8 cellular contexts compared by ENCODE assay signal in genomic region chr16:1823821-1824220, GRCh38. TPM values are rescaled to one million over a fixed set of nuclear protein-coding genes. Genes with fewer than 3 reads are reported as not detected.
A peak's percentile ranks its signal among the peaks of the same experiment; 100 is the strongest.
DNase-seq lines count a peak whose midpoint lies in the region; ATAC-seq and TF ChIP-seq lines count a peak whose summit lies in the region.

No MANE protein-coding gene starts in this region.

- no peak for TF ChIP-seq EP300 in ovary (IDR thresholded peaks at IDR 0.05)

- no peaks in the 10 kb centered on the region for H3K9me3 Mint-ChIP-seq in activated naive CD4-positive, alpha-beta T cell treated with anti-CD3 and anti-CD28 coated beads for 36 hours
- H3K9me3 Mint-ChIP-seq in progenitor cell of endocrine pancreas (ENCODE audit: low read depth) = no peaks in the 10 kb centered on the region

- H3K4me1 ChIP-seq in ovary (ENCODE audit: insufficient read depth) = peaks cover 5% of the 10 kb centered on the region

- TF ChIP-seq CTCF in progenitor cell of endocrine pancreas (IDR thresholded peaks at IDR 0.05; ENCODE audit: unreplicated experiment) (peak; percentile 32), ovary (IDR thresholded peaks at IDR 0.05) (no peak)

- H3K4me1 Mint-ChIP-seq in activated naive CD4-positive, alpha-beta T cell treated with anti-CD3 and anti-CD28 coated beads for 36 hours (ENCODE audit: low read depth) = peaks cover 32% of the 10 kb centered on the region
- peaks cover 22% of the 10 kb centered on the region for H3K4me1 Mint-ChIP-seq in progenitor cell of endocrine pancreas (ENCODE audit: low read depth)

- no peaks in the 10 kb centered on the region for H3K27me3 ChIP-seq in ovary

- ATAC-seq in sciatic nerve (no peak), GM21786 (IDR thresholded peaks at IDR 0.05; ENCODE audit: unreplicated experiment) (no peak)

- H3K27ac ChIP-seq in ovary = no peak overlapping the region

- H3K4me3 Mint-ChIP-seq in activated naive CD4-positive, alpha-beta T cell treated with anti-CD3 and anti-CD28 coated beads for 36 hours = no peak overlapping the region
- peak overlapping the region; percentile 59 for H3K4me3 Mint-ChIP-seq in progenitor cell of endocrine pancreas (ENCODE audit: low read depth)

- no peak overlapping the region for H3K27ac Mint-ChIP-seq in activated naive CD4-positive, alpha-beta T cell treated with anti-CD3 and anti-CD28 coated beads for 36 hours
- peak overlapping the region; percentile 16 for H3K27ac Mint-ChIP-seq in progenitor cell of endocrine pancreas

- WGBS in ovary, 3 donors = 61 to 68% (median 68%) methylated on average over 9 of the region's 9 CpGs

- no peak for TF ChIP-seq POLR2A in ovary (IDR thresholded peaks at IDR 0.05)

- H3K27me3 Mint-ChIP-seq in activated naive CD4-positive, alpha-beta T cell treated with anti-CD3 and anti-CD28 coated beads for 36 hours (ENCODE audit: low read depth) = no peaks in the 10 kb centered on the region
- no peaks in the 10 kb centered on the region for H3K27me3 Mint-ChIP-seq in progenitor cell of endocrine pancreas

- CTCF ChIA-PET in activated naive CD4-positive, alpha-beta T cell treated with anti-CD3 and anti-CD28 coated beads for 36 hours (lab: Charles Lee) = no interaction called here

- intact Hi-C loops in activated naive CD4-positive, alpha-beta T cell treated with anti-CD3 and anti-CD28 coated beads for 36 hours (cut with micrococcal nuclease) = no loop called here
- intact Hi-C loops in sciatic nerve (cut with DNase I) (no loop called here), ovary (cut with DNase I) (no loop called here)

- peaks cover 3% of the 10 kb centered on the region for H3K36me3 Mint-ChIP-seq in activated naive CD4-positive, alpha-beta T cell treated with anti-CD3 and anti-CD28 coated beads for 36 hours (ENCODE audit: low read depth)
- H3K36me3 Mint-ChIP-seq in progenitor cell of endocrine pancreas (ENCODE audit: insufficient read depth) = peaks cover 2% of the 10 kb centered on the region

- H3K9me3 ChIP-seq in ovary = no peaks in the 10 kb centered on the region

- no peaks in the 10 kb centered on the region for H3K36me3 ChIP-seq in ovary

- DNase-seq in activated naive CD4-positive, alpha-beta T cell treated with anti-CD3 and anti-CD28 coated beads for 36 hours = peak; percentile 21
- DNase-seq in activated naive CD4-positive, alpha-beta T cell treated with Interleukin-2 at 50 U/mL for 16 hours = no peak
- DNase-seq in NCI-H82 (lab: John Stamatoyannopoulos, UW) (peak; percentile 66), dedifferentiated amniotic fluid mesenchymal stem cell (ENCODE audit: extremely low spot score) (peak; percentile 17), progenitor cell of endocrine pancreas (ENCODE audit: low spot score, unreplicated experiment) (no peak), sciatic nerve (ENCODE audit: low spot score) (no peak), ovary (no peak)

- H3K4me3 ChIP-seq in ovary = no peak overlapping the region

RNA-seq across cellular contexts. Expression of gene HAGH, which starts 2.8 kb away (rescaled TPM):
- 10 to 100 TPM; 29.9 to 30.1 TPM for total RNA-seq in activated naive CD4-positive, alpha-beta T cell treated with anti-CD3 and anti-CD28 coated beads for 36 hours
- 43.6 and 46.4 TPM in 2 replicates for total RNA-seq in progenitor cell of endocrine pancreas
- total RNA-seq in sciatic nerve = 73.4 TPM
- total RNA-seq in ovary = 10 to 100 TPM; 22.8 to 70.2 (median 37.0) TPM
- polyA plus RNA-seq in ovary = 10 to 100 TPM in 1 of 2 donors, 1 to 10 TPM in 1; 7.7 to 38.2 TPM

RNA-seq across cellular contexts. Expression of gene FAHD1, which starts 3.2 kb away (rescaled TPM):
- 1 to 10 TPM; 6.0 to 7.3 TPM for total RNA-seq in activated naive CD4-positive, alpha-beta T cell treated with anti-CD3 and anti-CD28 coated beads for 36 hours
- 26.3 and 27.9 TPM in 2 replicates for total RNA-seq in progenitor cell of endocrine pancreas
- 13.8 TPM for total RNA-seq in sciatic nerve
- 10 to 100 TPM; 11.0 to 22.1 (median 16.8) TPM for total RNA-seq in ovary
- polyA plus RNA-seq in ovary = 10 to 100 TPM; 11.0 to 14.0 TPM

RNA-seq across cellular contexts. Expression of gene IGFALS, which starts 30.3 kb away (rescaled TPM):
- not detected for total RNA-seq in activated naive CD4-positive, alpha-beta T cell treated with anti-CD3 and anti-CD28 coated beads for 36 hours
- 0.60 and 1.2 TPM in 2 replicates for total RNA-seq in progenitor cell of endocrine pancreas
- total RNA-seq in sciatic nerve = 0.22 TPM
- total RNA-seq in ovary = 1 to 10 TPM in 2 of 7 donors, under 1 TPM in 5; 0.20 to 1.8 (median 0.47) TPM
- polyA plus RNA-seq in ovary = under 1 TPM in 1 of 2 donors, not detected in 1; 0.63 TPM

RNA-seq across cellular contexts. Expression of gene NUBP2, which starts 41.1 kb away (rescaled TPM):
- total RNA-seq in activated naive CD4-positive, alpha-beta T cell treated with anti-CD3 and anti-CD28 coated beads for 36 hours = 10 to 100 TPM; 37.9 to 42.4 TPM
- 59.9 and 65.4 TPM in 2 replicates for total RNA-seq in progenitor cell of endocrine pancreas
- 28.0 TPM for total RNA-seq in sciatic nerve
- total RNA-seq in ovary = 10 to 100 TPM; 42.8 to 72.0 (median 52.3) TPM
- 10 to 100 TPM in 1 of 2 donors, under 1 TPM in 1; 0.50 to 76.5 TPM for polyA plus RNA-seq in ovary

RNA-seq across cellular contexts. Expression of gene SPSB3, which starts 41.5 kb away (rescaled TPM):
- total RNA-seq in activated naive CD4-positive, alpha-beta T cell treated with anti-CD3 and anti-CD28 coated beads for 36 hours = 10 to 100 TPM; 14.0 to 17.0 TPM
- total RNA-seq in progenitor cell of endocrine pancreas = 47.8 and 50.2 TPM in 2 replicates
- 35.3 TPM for total RNA-seq in sciatic nerve
- 10 to 100 TPM; 34.9 to 98.5 (median 57.6) TPM for total RNA-seq in ovary
- polyA plus RNA-seq in ovary = 100 to 1,000 TPM in 1 of 2 donors, 1 to 10 TPM in 1; 2.4 to 138 TPM

Comparison
In these comparisons a context has a peak if more than half of its experiments do, and no peak if none do; other contexts are left out.
1. DNase-seq: peak in activated naive CD4-positive, alpha-beta T cell treated with anti-CD3 and anti-CD28 coated beads for 36 hours (single experiment), NCI-H82 (single experiment) and dedifferentiated amniotic fluid mesenchymal stem cell (single experiment); none in activated naive CD4-positive, alpha-beta T cell treated with Interleukin-2 at 50 U/mL for 16 hours (single experiment), progenitor cell of endocrine pancreas (single experiment), sciatic nerve (single experiment) and ovary (0 of 5).